In the genomic region with DNA sequence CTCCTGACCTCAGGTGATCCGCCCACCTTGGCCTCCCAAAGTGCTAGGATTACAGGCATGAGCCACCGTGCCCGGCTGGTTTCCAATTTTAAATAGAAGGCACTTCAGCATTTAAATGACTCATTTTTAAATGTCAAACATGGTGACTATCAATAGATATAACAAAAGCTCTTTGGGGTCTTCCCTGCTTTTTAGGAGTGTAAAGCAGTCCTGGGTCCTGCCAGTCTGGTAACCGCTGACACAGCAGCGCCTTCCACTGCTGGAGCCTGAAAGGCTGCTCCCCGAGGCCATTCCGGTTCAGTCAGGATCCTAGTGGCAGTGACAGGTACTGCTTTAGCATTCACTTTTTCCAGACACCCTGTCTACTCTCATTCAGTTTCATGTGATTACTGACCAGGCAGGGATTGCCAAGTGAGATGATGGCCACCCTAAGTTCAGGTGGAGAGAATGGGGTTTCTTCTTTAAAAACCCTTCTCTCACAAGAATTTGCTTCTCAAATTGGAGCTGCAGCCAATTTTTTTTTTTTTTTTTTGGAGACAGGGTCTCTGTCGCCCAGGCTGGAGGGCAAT, we compare ENCODE assay signal across 8 cellular contexts. TPM values are rescaled to one million over a fixed set of nuclear protein-coding genes. Genes with fewer than 3 reads are reported as not detected.
DNase-seq lines count a peak whose midpoint lies in the region; ATAC-seq and TF ChIP-seq lines count a peak whose summit lies in the region.

No MANE protein-coding gene starts in this region.

- peak; percentile 41 for ATAC-seq in HG03354 (IDR thresholded peaks at IDR 0.05; ENCODE audit: poor library complexity, severe bottlenecking, unreplicated experiment)
- peak; percentile 76 for ATAC-seq in foreskin keratinocyte
- ATAC-seq in HG02623 (IDR thresholded peaks at IDR 0.05; ENCODE audit: unreplicated experiment): no peak

- peaks cover 85% of the 10 kb centered on the region for H3K4me1 ChIP-seq in CD8-positive, alpha-beta memory T cell (ENCODE audit: insufficient read depth, low read length)
- peaks cover 11% of the 10 kb centered on the region for H3K4me1 ChIP-seq in foreskin keratinocyte
- peaks cover 0 to 91% (median 90%) of the 10 kb centered on the region in 4 donors for H3K4me1 ChIP-seq in sigmoid colon

- POLR2A ChIA-PET in CD8-positive, alpha-beta memory T cell (lab: Charles Lee): interaction anchor here (1.0 kb wide), 1 partner anchor 21 kb away, joined by 3 read pairs; no protein-coding TSS in a partner anchor
- POLR2A ChIA-PET in RWPE1 (lab: Yijun Ruan, JAX; ENCODE audit: low non-redundant PET): interaction anchor here (0.5 kb wide), 1 partner anchor 18 kb away, joined by 5 read pairs; no protein-coding TSS in a partner anchor

- peaks cover 0 to 21% (median 3%) of the 10 kb centered on the region in 3 donors for H3K36me3 Mint-ChIP-seq in CD8-positive, alpha-beta memory T cell
- H3K36me3 Mint-ChIP-seq in activated T-helper 2 cell treated with anti-CD3 and anti-CD28 coated beads, Interferon-gamma antibody, Interleukin-2, Interleukin-4, amounts not matched to agents 10 μg/mL and 5 μg/mL and 100 μg/mL, durations not matched to agents 14 hours and 24 hours and 36 hours (ENCODE audit: low read depth): peaks cover 41% of the 10 kb centered on the region

- peak overlapping the region; percentile 73 to 90 (median 82) for H3K4me3 Mint-ChIP-seq in CD8-positive, alpha-beta memory T cell
- H3K4me3 Mint-ChIP-seq in activated T-helper 2 cell treated with anti-CD3 and anti-CD28 coated beads, Interferon-gamma antibody, Interleukin-2, Interleukin-4, amounts not matched to agents 10 μg/mL and 5 μg/mL and 100 μg/mL, durations not matched to agents 14 hours and 24 hours and 36 hours (ENCODE audit: low read depth): peak overlapping the region; percentile 61

- no peak overlapping the region for H3K4me3 ChIP-seq in CD8-positive, alpha-beta memory T cell (ENCODE audit: low read length)
- H3K4me3 ChIP-seq in sigmoid colon: no peak overlapping the region

- peak; percentile 58 to 74 (median 63) for DNase-seq in CD8-positive, alpha-beta memory T cell
- DNase-seq in RWPE1 (ENCODE audit: low spot score) (peak; percentile 69), foreskin keratinocyte (peak in 1 of 2 donors; percentile 62), sigmoid colon (no peak), occipital lobe (lab: John Stamatoyannopoulos, UW) (no peak)
- DNase-seq in activated T-helper 2 cell treated with anti-CD3 and anti-CD28 coated beads, Interferon-gamma antibody, Interleukin-2, Interleukin-4, amounts not matched to agents 10 μg/mL and 5 μg/mL and 100 μg/mL, durations not matched to agents 14 hours and 24 hours and 36 hours (ENCODE audit: low spot score): peak; percentile 45

- no peaks in the 10 kb centered on the region for H3K9me3 Mint-ChIP-seq in CD8-positive, alpha-beta memory T cell
- H3K9me3 Mint-ChIP-seq in activated T-helper 2 cell treated with anti-CD3 and anti-CD28 coated beads, Interferon-gamma antibody, Interleukin-2, Interleukin-4, amounts not matched to agents 10 μg/mL and 5 μg/mL and 100 μg/mL, durations not matched to agents 14 hours and 24 hours and 36 hours: no peaks in the 10 kb centered on the region

- CTCF ChIA-PET in CD8-positive, alpha-beta memory T cell (lab: Charles Lee): interaction anchor here (0.8 to 8.2 kb wide), 9 partner anchors 8 to 56 kb away, joined by 3 to 62 read pairs (median 3); no protein-coding TSS in a partner anchor
- CTCF ChIA-PET in RWPE1 (lab: Yijun Ruan, JAX): interaction anchor here (0.7 to 1.4 kb wide), 8 partner anchors 9 to 88 kb away, joined by 3 to 11 read pairs (median 4); no protein-coding TSS in a partner anchor

- H3K27me3 Mint-ChIP-seq in CD8-positive, alpha-beta memory T cell: peaks cover 0 to 3% of the 10 kb centered on the region in 2 donors
- H3K27me3 Mint-ChIP-seq in activated T-helper 2 cell treated with anti-CD3 and anti-CD28 coated beads, Interferon-gamma antibody, Interleukin-2, Interleukin-4, amounts not matched to agents 10 μg/mL and 5 μg/mL and 100 μg/mL, durations not matched to agents 14 hours and 24 hours and 36 hours (ENCODE audit: low read depth): no peaks in the 10 kb centered on the region

- H3K27me3 ChIP-seq in CD8-positive, alpha-beta memory T cell (ENCODE audit: insufficient read depth, low read length, poor library complexity, severe bottlenecking): no peaks in the 10 kb centered on the region
- H3K27me3 ChIP-seq in foreskin keratinocyte (no peaks in the 10 kb centered on the region), sigmoid colon (no peaks in the 10 kb centered on the region)

- no peak for TF ChIP-seq POLR2A in sigmoid colon (IDR thresholded peaks at IDR 0.05)

- peak; percentile 47 for TF ChIP-seq CTCF in RWPE1 (conservative IDR thresholded peaks at IDR 0.05; ENCODE audit: low read depth)
- peak; percentile 83 for TF ChIP-seq CTCF in foreskin keratinocyte (conservative IDR thresholded peaks at IDR 0.05)
- peak in 3 of 4 experiments; percentile 32 to 52 (median 44) for TF ChIP-seq CTCF in sigmoid colon (IDR thresholded peaks at IDR 0.05)

- no peak overlapping the region for H3K27ac ChIP-seq in CD8-positive, alpha-beta memory T cell (ENCODE audit: low read depth, low read length)
- H3K27ac ChIP-seq in RWPE1 (peak overlapping the region; percentile 55), foreskin keratinocyte (no peak overlapping the region), sigmoid colon (peak overlapping the region in 1 of 4 donors; percentile 35)

- TF ChIP-seq EP300 in sigmoid colon (IDR thresholded peaks at IDR 0.05): no peak

- H3K27ac Mint-ChIP-seq in CD8-positive, alpha-beta memory T cell: peak overlapping the region; percentile 85 to 95 (median 93)
- peak overlapping the region; percentile 86 for H3K27ac Mint-ChIP-seq in activated T-helper 2 cell treated with anti-CD3 and anti-CD28 coated beads, Interferon-gamma antibody, Interleukin-2, Interleukin-4, amounts not matched to agents 10 μg/mL and 5 μg/mL and 100 μg/mL, durations not matched to agents 14 hours and 24 hours and 36 hours

- peaks cover 76 to 90% (median 89%) of the 10 kb centered on the region in 3 donors for H3K4me1 Mint-ChIP-seq in CD8-positive, alpha-beta memory T cell
- peaks cover 65% of the 10 kb centered on the region for H3K4me1 Mint-ChIP-seq in activated T-helper 2 cell treated with anti-CD3 and anti-CD28 coated beads, Interferon-gamma antibody, Interleukin-2, Interleukin-4, amounts not matched to agents 10 μg/mL and 5 μg/mL and 100 μg/mL, durations not matched to agents 14 hours and 24 hours and 36 hours (ENCODE audit: low read depth)

- intact Hi-C loops in activated T-helper 2 cell treated with anti-CD3 and anti-CD28 coated beads, Interferon-gamma antibody, Interleukin-2, Interleukin-4, amounts not matched to agents 10 μg/mL and 5 μg/mL and 100 μg/mL, durations not matched to agents 14 hours and 24 hours and 36 hours (cut with micrococcal nuclease): loop anchor here (1.0 kb wide), 1 partner anchor 21 kb away; no protein-coding TSS in a partner anchor
- intact Hi-C loops in sigmoid colon (cut with DNase I): no loop called here

- no peaks in the 10 kb centered on the region for H3K36me3 ChIP-seq in CD8-positive, alpha-beta memory T cell (ENCODE audit: insufficient read depth, low read length)
- H3K36me3 ChIP-seq in sigmoid colon: no peaks in the 10 kb centered on the region

- no peaks in the 10 kb centered on the region for H3K9me3 ChIP-seq in CD8-positive, alpha-beta memory T cell (ENCODE audit: low read length)
- no peaks in the 10 kb centered on the region for H3K9me3 ChIP-seq in sigmoid colon

- 35 to 49% methylated on average over 8 of the region's 8 CpGs for WGBS in sigmoid colon, 2 donors

RNA-seq across cellular contexts. Expression of a gene that starts 5.1 kb away (rescaled TPM):
- total RNA-seq in CD8-positive, alpha-beta memory T cell: 10 to 100 TPM; 55.3 to 57.3 TPM
- polyA plus RNA-seq in CD8-positive, alpha-beta memory T cell: 39.0 TPM
- 57.9 and 59.8 TPM in 2 replicates for total RNA-seq in activated T-helper 2 cell treated with anti-CD3 and anti-CD28 coated beads, Interferon-gamma antibody, Interleukin-2, Interleukin-4, amounts not matched to agents 10 μg/mL and 5 μg/mL and 100 μg/mL, durations not matched to agents 14 hours and 24 hours and 36 hours
- total RNA-seq in foreskin keratinocyte (34.0 and 34.2 TPM in 2 replicates), sigmoid colon (10 to 100 TPM; 48.7 to 70.6 (median 56.5) TPM), occipital lobe (43.4 TPM)
- polyA plus RNA-seq in foreskin keratinocyte (11.0 and 12.3 TPM in 2 replicates), sigmoid colon (10 to 100 TPM; 10.4 to 31.1 (median 13.8) TPM)

RNA-seq across cellular contexts. Expression of a gene that starts 16.7 kb away (rescaled TPM):
- 10 to 100 TPM; 44.9 to 45.5 TPM for total RNA-seq in CD8-positive, alpha-beta memory T cell
- polyA plus RNA-seq in CD8-positive, alpha-beta memory T cell: 19.0 TPM
- total RNA-seq in activated T-helper 2 cell treated with anti-CD3 and anti-CD28 coated beads, Interferon-gamma antibody, Interleukin-2, Interleukin-4, amounts not matched to agents 10 μg/mL and 5 μg/mL and 100 μg/mL, durations not matched to agents 14 hours and 24 hours and 36 hours: 50.5 and 53.7 TPM in 2 replicates
- 25.5 and 26.9 TPM in 2 replicates for total RNA-seq in foreskin keratinocyte
- 16.2 and 18.2 TPM in 2 replicates for polyA plus RNA-seq in foreskin keratinocyte
- total RNA-seq in sigmoid colon: 10 to 100 TPM; 25.9 to 36.5 (median 34.5) TPM
- polyA plus RNA-seq in sigmoid colon: 10 to 100 TPM; 17.4 to 20.6 (median 18.3) TPM
- 56.9 TPM for total RNA-seq in occipital lobe

RNA-seq across cellular contexts. Expression of a gene that starts 31.3 kb away (rescaled TPM):
- total RNA-seq in CD8-positive, alpha-beta memory T cell: 10 to 100 TPM; 26.4 to 26.8 TPM
- polyA plus RNA-seq in CD8-positive, alpha-beta memory T cell: 1.0 TPM
- 20.2 and 21.4 TPM in 2 replicates for total RNA-seq in activated T-helper 2 cell treated with anti-CD3 and anti-CD28 coated beads, Interferon-gamma antibody, Interleukin-2, Interleukin-4, amounts not matched to agents 10 μg/mL and 5 μg/mL and 100 μg/mL, durations not matched to agents 14 hours and 24 hours and 36 hours
- total RNA-seq in foreskin keratinocyte (0.25 and 0.34 TPM in 2 replicates), sigmoid colon (1 to 10 TPM; 2.5 to 7.2 (median 3.3) TPM), occipital lobe (0.16 TPM)
- polyA plus RNA-seq in foreskin keratinocyte (0.29 and 0.33 TPM in 2 replicates), sigmoid colon (10 to 100 TPM in 1 of 3 donors, 1 to 10 TPM in 1, under 1 TPM in 1; 0.60 to 15.4 (median 2.3) TPM)

RNA-seq across cellular contexts. Expression of a gene that starts 59.6 kb away (rescaled TPM):
- total RNA-seq in CD8-positive, alpha-beta memory T cell: 1 to 10 TPM; 4.6 to 6.2 TPM
- polyA plus RNA-seq in CD8-positive, alpha-beta memory T cell: 1.4 TPM
- 5.7 and 7.1 TPM in 2 replicates for total RNA-seq in activated T-helper 2 cell treated with anti-CD3 and anti-CD28 coated beads, Interferon-gamma antibody, Interleukin-2, Interleukin-4, amounts not matched to agents 10 μg/mL and 5 μg/mL and 100 μg/mL, durations not matched to agents 14 hours and 24 hours and 36 hours
- total RNA-seq in foreskin keratinocyte (13.6 and 15.8 TPM in 2 replicates), sigmoid colon (10 to 100 TPM in 2 of 4 donors, 1 to 10 TPM in 2; 8.1 to 16.9 (median 12.1) TPM), occipital lobe (12.3 TPM)
- polyA plus RNA-seq in foreskin keratinocyte (7.5 and 10.1 TPM in 2 replicates), sigmoid colon (1 to 10 TPM; 2.3 to 7.8 (median 3.8) TPM)

Comparison
In these comparisons a context has a peak if more than half of its experiments do, and no peak if none do; other contexts are left out.
1. DNase-seq: peak in CD8-positive, alpha-beta memory T cell (5 of 5), RWPE1 (single experiment) and activated T-helper 2 cell treated with anti-CD3 and anti-CD28 coated beads, Interferon-gamma antibody, Interleukin-2, Interleukin-4, amounts not matched to agents 10 μg/mL and 5 μg/mL and 100 μg/mL, durations not matched to agents 14 hours and 24 hours and 36 hours (single experiment); none in sigmoid colon (single experiment) and occipital lobe (single experiment).
2. Peak in every context shown above with its lines, with median percentiles within 50 percentile points of each other: CTCF ChIP-seq.